ENCODE assay signal across 33 cellular contexts in the genomic region with DNA sequence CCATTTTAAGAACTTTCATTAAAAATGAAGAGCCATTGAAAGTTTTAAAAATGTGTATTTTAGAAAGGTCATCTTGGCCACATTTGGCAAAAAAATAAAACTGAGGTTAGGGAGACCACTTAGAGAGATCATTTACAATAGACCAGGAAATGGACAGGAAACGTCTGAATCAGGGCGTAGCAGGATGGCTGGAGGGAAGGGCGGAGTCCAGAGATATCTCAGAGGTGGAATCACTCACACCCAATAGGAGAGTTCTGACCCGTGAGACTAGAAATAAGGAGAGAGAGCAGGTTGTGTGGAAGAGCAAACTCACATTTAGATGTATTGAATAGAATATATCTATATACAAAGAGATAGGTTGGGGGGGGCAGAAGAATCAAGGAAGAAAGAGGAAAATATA.
"Had no signal": no experiment of that assay in that cellular context is flagged by ENCODE, and none has a peak within 500 bp of the region (broad histone marks: within the 10 kb centered on the region; RNA-seq: fewer than 3 reads in every experiment).

No MANE protein-coding gene starts in this region.

- H3K27me3 ChIP-seq: right atrium auricular region, stomach, suprapubic skin, tibial artery, upper lobe of right lung had no signal

- H3K36me3 Mint-ChIP-seq: activated CD4-positive, alpha-beta memory T cell treated with anti-CD3 and anti-CD28 coated beads for 36 hours; activated naive CD4-positive, alpha-beta T cell treated with anti-CD3 and anti-CD28 coated beads, Interleukin-2, amount 50 U/mL, for 24 hours; memory B cell; stimulated activated naive B cell treated with anti-CD40 and anti-IgM and Interleukin-4, amounts not matched to agents 10 μg/mL and 1 μg/mL and 100 μg/mL, for 72 hours had no signal

- H3K4me3 Mint-ChIP-seq: activated CD4-positive, alpha-beta memory T cell treated with anti-CD3 and anti-CD28 coated beads for 36 hours; activated CD4-positive, alpha-beta T cell treated with anti-CD3 and anti-CD28 coated beads, Interleukin-2, amount 10 ng/mL, durations not matched to agents 24 days and 14 days; activated naive CD4-positive, alpha-beta T cell treated with anti-CD3 and anti-CD28 coated beads, Interleukin-2, amount 50 U/mL, for 24 hours; activated naive CD8-positive, alpha-beta T cell treated with anti-CD3 and anti-CD28 coated beads, Interleukin-2, amount 50 U/mL, for 24 hours; activated T-cell treated with anti-CD3 and anti-CD28 coated beads, Interleukin-2, amount 50 U/mL, for 24 hours; activated T-helper 17 cell treated with anti-CD3 and anti-CD28 coated beads, Interleukin-2, amount 50 U/mL, for 72 hours; memory B cell; naive thymus-derived CD4-positive, alpha-beta T cell; stimulated activated naive B cell treated with anti-CD40 and anti-IgM and Interleukin-4, amounts not matched to agents 10 μg/mL and 1 μg/mL and 100 μg/mL, for 72 hours; T-helper 2 cell treated with Interferon-gamma antibody and Interleukin-4, amounts not matched to agents 5 μg/mL and 100 μg/mL, for 36 hours had no signal

- FAIRE-seq: keratinocyte had no signal

- ATAC-seq: activated naive CD8-positive, alpha-beta T cell treated with anti-CD3 and anti-CD28 coated beads, Interleukin-2, amount 50 U/mL, for 24 hours; activated T-helper 17 cell treated with anti-CD3 and anti-CD28 coated beads, Interleukin-2, amount 50 U/mL, for 72 hours; esophagus mucosa; left colon; naive thymus-derived CD4-positive, alpha-beta T cell; stimulated activated naive B cell treated with anti-CD40 and anti-IgM and Interleukin-4, amounts not matched to agents 10 μg/mL and 1 μg/mL and 100 μg/mL, for 72 hours; upper lobe of right lung had no signal

- H3K27me3 Mint-ChIP-seq: activated CD4-positive, alpha-beta T cell treated with anti-CD3 and anti-CD28 coated beads, Interleukin-2, amount 10 ng/mL, durations not matched to agents 24 days and 14 days; activated naive CD8-positive, alpha-beta T cell treated with anti-CD3 and anti-CD28 coated beads, Interleukin-2, amount 50 U/mL, for 24 hours had no signal

- H3K4me3 ChIP-seq: dorsolateral prefrontal cortex, right atrium auricular region, stomach, suprapubic skin, tibial artery, upper lobe of right lung had no signal

- DNase-seq: activated CD4-positive, alpha-beta memory T cell treated with anti-CD3 and anti-CD28 coated beads for 36 hours; activated CD4-positive, alpha-beta T cell treated with anti-CD3 and anti-CD28 coated beads, Interleukin-2, amount 10 ng/mL, durations not matched to agents 24 days and 14 days; activated CD4-positive, CD25-positive, alpha-beta regulatory T cell treated with anti-CD3 and anti-CD28 coated beads, Interleukin-2, amount 50 U/mL, for 72 hours; activated CD8-positive, alpha-beta memory T cell treated with anti-CD3 and anti-CD28 coated beads, Interleukin-2, amount 50 U/mL, for 4 hours; activated gamma-delta T cell treated with Interleukin-2 at 50 U/mL for 16 hours; activated naive CD8-positive, alpha-beta T cell treated with anti-CD3 and anti-CD28 coated beads, Interleukin-2, amount 50 U/mL, for 24 hours; activated T-cell treated with anti-CD3 and anti-CD28 coated beads, Interleukin-2, amount 50 U/mL, for 24 hours; amygdala; central memory CD4-positive, alpha-beta T cell; dorsolateral prefrontal cortex; effector memory CD4-positive, alpha-beta T cell; foreskin fibroblast; head of caudate nucleus; hippocampal formation; left colon; midbrain; naive thymus-derived CD4-positive, alpha-beta T cell; stimulated activated CD4-positive, alpha-beta T cell treated with anti-CD3 and anti-CD28 coated beads, Interleukin-15, amount 100 ng/mL, for 24 hours; stimulated activated CD4-positive, alpha-beta T cell treated with anti-CD3 and anti-CD28 coated beads, Interleukin-2, amount 100 ng/mL, for 24 hours; stimulated activated naive B cell treated with anti-CD40 and anti-IgM and Interleukin-4, amounts not matched to agents 10 μg/mL and 1 μg/mL and 100 μg/mL, for 72 hours; stomach; T-helper 1 cell; tibial artery; upper lobe of right lung had no signal

- H3K36me3 ChIP-seq: right atrium auricular region, stomach, suprapubic skin, tibial artery, upper lobe of right lung had no signal

- H3K4me1 Mint-ChIP-seq: activated CD4-positive, alpha-beta T cell treated with anti-CD3 and anti-CD28 coated beads, Interleukin-2, amount 10 ng/mL, durations not matched to agents 24 days and 14 days; activated naive CD4-positive, alpha-beta T cell treated with anti-CD3 and anti-CD28 coated beads, Interleukin-2, amount 50 U/mL, for 24 hours; activated naive CD8-positive, alpha-beta T cell treated with anti-CD3 and anti-CD28 coated beads, Interleukin-2, amount 50 U/mL, for 24 hours; activated T-helper 17 cell treated with anti-CD3 and anti-CD28 coated beads, Interleukin-2, amount 50 U/mL, for 72 hours; memory B cell; naive thymus-derived CD4-positive, alpha-beta T cell; stimulated activated naive B cell treated with anti-CD40 and anti-IgM and Interleukin-4, amounts not matched to agents 10 μg/mL and 1 μg/mL and 100 μg/mL, for 72 hours had no signal

- H3K9me3 ChIP-seq: suprapubic skin, tibial artery, upper lobe of right lung had no signal

- H3K9me3 Mint-ChIP-seq: activated CD4-positive, alpha-beta T cell treated with anti-CD3 and anti-CD28 coated beads, Interleukin-2, amount 10 ng/mL, durations not matched to agents 24 days and 14 days had no signal

- H3K27ac ChIP-seq: dorsolateral prefrontal cortex, parathyroid adenoma, right atrium auricular region, stomach, suprapubic skin, tibial artery, upper lobe of right lung had no signal

- H3K4me1 ChIP-seq: parathyroid adenoma, right atrium auricular region, stomach, suprapubic skin, tibial artery, upper lobe of right lung had no signal
